ENCODE assay signal across 12 cellular contexts in genomic region chr11:63609971-63610580, GRCh38. TPM values are rescaled to one million over a fixed set of nuclear protein-coding genes. Genes with fewer than 3 reads are reported as not detected.
DNase-seq lines count a peak whose midpoint lies in the region; ATAC-seq and TF ChIP-seq lines count a peak whose summit lies in the region.
"Had no signal": no experiment of that assay in that cellular context is flagged by ENCODE, and none has a peak within 500 bp of the region (broad histone marks: within the 10 kb centered on the region; RNA-seq: fewer than 3 reads in every experiment).

No MANE protein-coding gene starts in this region.

- H3K4me1 ChIP-seq in iPS-18a (ENCODE audit: control insufficient read depth, low read depth, low read length) (peaks cover 23% of the 10 kb centered on the region), Peyer's patch (peaks cover 0 to 15% (median 0%) of the 10 kb centered on the region in 4 donors)
- H3K4me1 ChIP-seq in effector memory CD4-positive, alpha-beta T cell (ENCODE audit: control insufficient read depth, insufficient read depth, low read length, poor library complexity, severe bottlenecking) = peaks cover 3% of the 10 kb centered on the region

- no peaks in the 10 kb centered on the region for H3K9me3 ChIP-seq in iPS-18a (ENCODE audit: control insufficient read depth, low read depth, low read length)
- no peaks in the 10 kb centered on the region for H3K9me3 ChIP-seq in effector memory CD4-positive, alpha-beta T cell (ENCODE audit: control insufficient read depth, low read length)
- H3K9me3 ChIP-seq in Peyer's patch = no peaks in the 10 kb centered on the region
- H3K9me3 ChIP-seq: body of pancreas had no signal

- ATAC-seq in WTC11 (no peak), sciatic nerve (no peak)
- ATAC-seq: body of pancreas had no signal

- peaks cover 33% of the 10 kb centered on the region for H3K27me3 Mint-ChIP-seq in WTC11 (ENCODE audit: low read depth)
- no peaks in the 10 kb centered on the region for H3K27me3 Mint-ChIP-seq in activated naive CD4-positive, alpha-beta T cell treated with anti-CD3 and anti-CD28 coated beads for 36 hours (ENCODE audit: low read depth)

- H3K27ac ChIP-seq in iPS-18a (ENCODE audit: low read length) = no peak overlapping the region
- no peak overlapping the region for H3K27ac ChIP-seq in effector memory CD4-positive, alpha-beta T cell (ENCODE audit: insufficient read depth, low read length, poor library complexity, severe bottlenecking)
- H3K27ac ChIP-seq in Peyer's patch = peak overlapping the region in 2 of 4 donors; percentile 58 to 84

- in situ Hi-C loops in Caki2 (cut with HindIII; ENCODE audit: low pct_unique_long_range_greater_than_20kb, low sequenced_read_pairs) = no loop called here

- peak overlapping the region; percentile 42 for H3K4me3 ChIP-seq in iPS-18a (ENCODE audit: low read length)
- H3K4me3 ChIP-seq in effector memory CD4-positive, alpha-beta T cell (ENCODE audit: insufficient read depth, low read depth, low read length, poor library complexity, severe bottlenecking) = no peak overlapping the region
- no peak overlapping the region for H3K4me3 ChIP-seq in Peyer's patch
- H3K4me3 ChIP-seq: body of pancreas had no signal

- POLR2A ChIA-PET in WTC11 (lab: Charles Lee) = interaction anchor here (0.6 kb wide), 2 partner anchors 14 to 59 kb away, joined by 3 to 11 read pairs; no protein-coding TSS in a partner anchor

- CTCF ChIA-PET in WTC11 (lab: Charles Lee) = interaction anchor here (2.3 kb wide), 1 partner anchor 131 kb away, joined by 7 read pairs; no protein-coding TSS in a partner anchor
- CTCF ChIA-PET in activated naive CD4-positive, alpha-beta T cell treated with anti-CD3 and anti-CD28 coated beads for 36 hours (lab: Charles Lee) = interaction anchor here (1.1 to 1.2 kb wide), 2 partner anchors 20 to 131 kb away, joined by 3 to 4 read pairs; no protein-coding TSS in a partner anchor

- peak overlapping the region; percentile 46 for H3K27ac Mint-ChIP-seq in WTC11
- no peak overlapping the region for H3K27ac Mint-ChIP-seq in activated naive CD4-positive, alpha-beta T cell treated with anti-CD3 and anti-CD28 coated beads for 36 hours
- H3K27ac Mint-ChIP-seq: mesothelial cell of epicardium had no signal

- no peaks in the 10 kb centered on the region for H3K9me3 Mint-ChIP-seq in WTC11
- H3K9me3 Mint-ChIP-seq in activated naive CD4-positive, alpha-beta T cell treated with anti-CD3 and anti-CD28 coated beads for 36 hours = no peaks in the 10 kb centered on the region
- H3K9me3 Mint-ChIP-seq: mesothelial cell of epicardium had no signal

- peak overlapping the region; percentile 78 for H3K4me3 Mint-ChIP-seq in WTC11
- H3K4me3 Mint-ChIP-seq in activated naive CD4-positive, alpha-beta T cell treated with anti-CD3 and anti-CD28 coated beads for 36 hours = no peak overlapping the region
- H3K4me3 Mint-ChIP-seq: mesothelial cell of epicardium had no signal

- DNase-seq in Caki2 (ENCODE audit: low read depth) (peak; percentile 39), WTC11 (ENCODE audit: low spot score) (no peak), sciatic nerve (ENCODE audit: low spot score) (peak; percentile 55), hepatic stellate cell (ENCODE audit: low spot score) (no peak), Peyer's patch (no peak)
- DNase-seq in effector memory CD4-positive, alpha-beta T cell = no peak
- no peak for DNase-seq in activated naive CD4-positive, alpha-beta T cell treated with anti-CD3 and anti-CD28 coated beads for 36 hours
- DNase-seq: NCI-H524 treated with DMSO at 0.1 percent for 48 hours had no signal

- no peak for TF ChIP-seq CTCF in WTC11 (IDR thresholded peaks at IDR 0.05)
- no peak for TF ChIP-seq CTCF in Peyer's patch (IDR thresholded peaks at IDR 0.05)

- intact Hi-C loops in sciatic nerve (cut with DNase I) = no loop called here
- intact Hi-C loops in activated naive CD4-positive, alpha-beta T cell treated with anti-CD3 and anti-CD28 coated beads for 36 hours (cut with micrococcal nuclease) = loop anchor here (5.0 kb wide), 2 partner anchors 43 to 58 kb away; no protein-coding TSS in a partner anchor

- H3K4me1 Mint-ChIP-seq in WTC11 = peaks cover 59% of the 10 kb centered on the region
- peaks cover 5% of the 10 kb centered on the region for H3K4me1 Mint-ChIP-seq in activated naive CD4-positive, alpha-beta T cell treated with anti-CD3 and anti-CD28 coated beads for 36 hours (ENCODE audit: low read depth)

- H3K36me3 Mint-ChIP-seq in WTC11 = peaks cover 8% of the 10 kb centered on the region
- H3K36me3 Mint-ChIP-seq in activated naive CD4-positive, alpha-beta T cell treated with anti-CD3 and anti-CD28 coated beads for 36 hours (ENCODE audit: low read depth) = no peaks in the 10 kb centered on the region
- H3K36me3 Mint-ChIP-seq: mesothelial cell of epicardium had no signal

- no peak for TF ChIP-seq POLR2A in Peyer's patch (IDR thresholded peaks at IDR 0.05)

- no peak overlapping the region for H3K9ac ChIP-seq in iPS-18a (ENCODE audit: low read length)

- H3K36me3 ChIP-seq in iPS-18a (ENCODE audit: control insufficient read depth, low read depth, low read length) (no peaks in the 10 kb centered on the region), Peyer's patch (no peaks in the 10 kb centered on the region)
- H3K36me3 ChIP-seq in effector memory CD4-positive, alpha-beta T cell (ENCODE audit: control insufficient read depth, insufficient read depth, low read length) = no peaks in the 10 kb centered on the region

- peaks cover 37% of the 10 kb centered on the region for H3K27me3 ChIP-seq in iPS-18a (ENCODE audit: control insufficient read depth, insufficient read depth, low read length)
- no peaks in the 10 kb centered on the region for H3K27me3 ChIP-seq in effector memory CD4-positive, alpha-beta T cell (replicated peaks; ENCODE audit: control insufficient read depth, insufficient read depth, low read length, poor library complexity, severe bottlenecking)
- no peaks in the 10 kb centered on the region for H3K27me3 ChIP-seq in Peyer's patch
- H3K27me3 ChIP-seq: body of pancreas had no signal

TF ChIP-seq in WTC11, 78 proteins besides CTCF, POLR2A, EP300 and RAD21:
- TF ChIP-seq ZNF232 (CRISPR knock-in tag; IDR thresholded peaks at IDR 0.05) (no peak), ZNF671 (CRISPR knock-in tag; IDR thresholded peaks at IDR 0.05) (no peak)
TF ChIP-seq in WTC11: peak in this region for 0.

RNA-seq across cellular contexts. Expression of gene PLAAT3, which starts 4.2 kb away (rescaled TPM):
- total RNA-seq in Caki2 (2014; rRNA removed; shearing (Covaris generic); ENCODE audit: low replicate concordance) = 163 and 198 TPM in 2 replicates
- 143 to 160 TPM (median 146 TPM) in 3 replicates for total RNA-seq in WTC11 (2021)
- 158 TPM for total RNA-seq in sciatic nerve
- 1 to 10 TPM; 3.5 to 3.7 TPM for total RNA-seq in activated naive CD4-positive, alpha-beta T cell treated with anti-CD3 and anti-CD28 coated beads for 36 hours
- total RNA-seq in Peyer's patch = 10 to 100 TPM in 3 of 4 donors, 1 to 10 TPM in 1; 6.8 to 20.1 (median 18.4) TPM

RNA-seq across cellular contexts. Expression of gene PLAAT2, which starts 46.9 kb away (rescaled TPM):
- total RNA-seq in Caki2 (2014; rRNA removed; shearing (Covaris generic); ENCODE audit: low replicate concordance) = 3.4 TPM in 1 of 2 replicates, not detected in the other
- total RNA-seq in WTC11 (2021) (0.25 to 0.66 TPM (median 0.55 TPM) in 3 replicates), sciatic nerve (not detected), Peyer's patch (100 to 1,000 TPM in 1 of 4 donors, 10 to 100 TPM in 3; 13.2 to 144 (median 68.7) TPM)
- not detected for total RNA-seq in activated naive CD4-positive, alpha-beta T cell treated with anti-CD3 and anti-CD28 coated beads for 36 hours
- total RNA-seq: body of pancreas, mesothelial cell of epicardium, subcutaneous adipose tissue had no signal

Comparison
In these comparisons a context has a peak if more than half of its experiments do, and no peak if none do; other contexts are left out.
1. DNase-seq: peak in Caki2 (single experiment) and sciatic nerve (single experiment); none in WTC11 (single experiment), effector memory CD4-positive, alpha-beta T cell (0 of 3), activated naive CD4-positive, alpha-beta T cell treated with anti-CD3 and anti-CD28 coated beads for 36 hours (single experiment), hepatic stellate cell (single experiment) and Peyer's patch (0 of 3).